ENCODE assay signal across 8 cellular contexts in genomic region chr5:80125022-80125961, GRCh38.
A peak's percentile ranks its signal among the peaks of the same experiment; 100 is the strongest.
DNase-seq lines count a peak whose midpoint lies in the region; ATAC-seq and TF ChIP-seq lines count a peak whose summit lies in the region.

No MANE protein-coding gene starts in this region.

- H3K9me3 Mint-ChIP-seq in activated CD4-positive, alpha-beta T cell treated with anti-CD3 and anti-CD28 coated beads, Interleukin-2, amount 10 ng/mL, durations not matched to agents 24 days and 14 days: no peaks in the 10 kb centered on the region

- H3K79me2 ChIP-seq in OCI-LY7 (ENCODE audit: insufficient read depth, low read depth, low read length): no peaks in the 10 kb centered on the region

- H3K4me1 Mint-ChIP-seq in activated CD4-positive, alpha-beta T cell treated with anti-CD3 and anti-CD28 coated beads, Interleukin-2, amount 10 ng/mL, durations not matched to agents 24 days and 14 days: peaks cover 28% of the 10 kb centered on the region

- H3K4me2 ChIP-seq in OCI-LY7 (ENCODE audit: low read length): peak overlapping the region; percentile 42

- H4K20me1 ChIP-seq in OCI-LY7 (ENCODE audit: insufficient read depth, low read length): no peaks in the 10 kb centered on the region

- H3K27ac ChIP-seq in OCI-LY7 (ENCODE audit: low read depth, low read length, poor library complexity, severe bottlenecking): no peak overlapping the region
- peak overlapping the region in 3 of 4 donors; percentile 5 to 59 (median 20) for H3K27ac ChIP-seq in sigmoid colon

- peaks cover 11% of the 10 kb centered on the region for H3K36me3 Mint-ChIP-seq in activated CD4-positive, alpha-beta T cell treated with anti-CD3 and anti-CD28 coated beads, Interleukin-2, amount 10 ng/mL, durations not matched to agents 24 days and 14 days (ENCODE audit: low read depth)

- H3K36me3 ChIP-seq in OCI-LY7 (ENCODE audit: insufficient read depth, low read length) (peaks cover 5% of the 10 kb centered on the region; the same call in 1 of the 2 replicates), sigmoid colon (no peaks in the 10 kb centered on the region)

- peak; percentile 79 for ATAC-seq in HG02642 (IDR thresholded peaks at IDR 0.05; ENCODE audit: poor library complexity, unreplicated experiment)

- 83 to 87% methylated on average over 11 of the region's 11 CpGs for WGBS in sigmoid colon, 2 donors

- H3K9me3 ChIP-seq in OCI-LY7 (ENCODE audit: low read length): no peaks in the 10 kb centered on the region
- no peaks in the 10 kb centered on the region for H3K9me3 ChIP-seq in sigmoid colon

- H3K4me1 ChIP-seq in OCI-LY7 (ENCODE audit: insufficient read depth, low read length, poor library complexity, severe bottlenecking): peaks cover 22% of the 10 kb centered on the region
- no peaks in the 10 kb centered on the region for H3K4me1 ChIP-seq in sigmoid colon

- no peak for TF ChIP-seq CTCF in OCI-LY7 (conservative IDR thresholded peaks at IDR 0.05; ENCODE audit: low read length)
- no peak for TF ChIP-seq CTCF in sigmoid colon (IDR thresholded peaks at IDR 0.05)

- peak overlapping the region; percentile 70 for H3K27ac Mint-ChIP-seq in activated CD4-positive, alpha-beta T cell treated with anti-CD3 and anti-CD28 coated beads, Interleukin-2, amount 10 ng/mL, durations not matched to agents 24 days and 14 days

- peak overlapping the region; percentile 26 for H3K4me3 Mint-ChIP-seq in activated CD4-positive, alpha-beta T cell treated with anti-CD3 and anti-CD28 coated beads, Interleukin-2, amount 10 ng/mL, durations not matched to agents 24 days and 14 days

- intact Hi-C loops in activated CD4-positive, alpha-beta T cell treated with anti-CD3 and anti-CD28 coated beads, Interleukin-2, amount 10 ng/mL, durations not matched to agents 24 days and 14 days (cut with micrococcal nuclease): loop anchor here (5.0 kb wide), 1 partner anchor 632 kb away; no protein-coding TSS in a partner anchor
- intact Hi-C loops in OCI-LY7 (cut with micrococcal nuclease; ENCODE audit: unreplicated experiment) (no loop called here), sigmoid colon (cut with DNase I) (no loop called here)

- TF ChIP-seq EP300 in sigmoid colon (IDR thresholded peaks at IDR 0.05): no peak

- CTCF ChIA-PET in OCI-LY7 (lab: Charles Lee; ENCODE audit: unreplicated experiment): interaction anchor here (0.6 kb wide), 1 partner anchor 9 kb away, joined by 3 read pairs; no protein-coding TSS in a partner anchor

- H3K4me3 ChIP-seq in OCI-LY7 (ENCODE audit: low read depth, low read length, poor library complexity, severe bottlenecking) (no peak overlapping the region), sigmoid colon (no peak overlapping the region)

- no peaks in the 10 kb centered on the region for H3K27me3 Mint-ChIP-seq in activated CD4-positive, alpha-beta T cell treated with anti-CD3 and anti-CD28 coated beads, Interleukin-2, amount 10 ng/mL, durations not matched to agents 24 days and 14 days

- no peak overlapping the region for H2AFZ ChIP-seq in OCI-LY7 (ENCODE audit: low read length)

- no peak for DNase-seq in activated CD4-positive, alpha-beta T cell treated with anti-CD3 and anti-CD28 coated beads, Interleukin-2, amount 10 ng/mL, durations not matched to agents 24 days and 14 days
- no peak for DNase-seq in activated CD4-positive, alpha-beta T cell treated with anti-CD3 and anti-CD28 coated beads, Interleukin-2, amount 50 U/mL, for 48 hours
- DNase-seq in OCI-LY7 (ENCODE audit: low spot score) (peak; percentile 64), sigmoid colon (no peak), SW 1271 (lab: John Stamatoyannopoulos, UW) (no peak), UCSD-AML1 (lab: John Stamatoyannopoulos, UW; ENCODE audit: unreplicated experiment) (no peak)
- DNase-seq in stimulated activated CD4-positive, alpha-beta T cell treated with anti-CD3 and anti-CD28 coated beads, Interleukin-2, amount 100 ng/mL, for 24 hours: no peak

- no TSS peak for BruUV-seq in OCI-LY7 (replicated peaks; lab: Mats Ljungman, UMichigan)

- TF ChIP-seq POLR2A in sigmoid colon (IDR thresholded peaks at IDR 0.05): no peak

- H3K9me2 ChIP-seq in OCI-LY7 (ENCODE audit: insufficient read depth, low read length): no peaks in the 10 kb centered on the region

- H3K27me3 ChIP-seq in sigmoid colon: no peaks in the 10 kb centered on the region

- POLR2A ChIA-PET in OCI-LY7 (lab: Charles Lee): interaction anchor here (0.6 to 1.4 kb wide), 4 partner anchors 11 to 284 kb away, joined by 3 read pairs; no protein-coding TSS in a partner anchor
